Comparison of ENCODE assay signal across 8 cellular contexts in the genomic region with DNA sequence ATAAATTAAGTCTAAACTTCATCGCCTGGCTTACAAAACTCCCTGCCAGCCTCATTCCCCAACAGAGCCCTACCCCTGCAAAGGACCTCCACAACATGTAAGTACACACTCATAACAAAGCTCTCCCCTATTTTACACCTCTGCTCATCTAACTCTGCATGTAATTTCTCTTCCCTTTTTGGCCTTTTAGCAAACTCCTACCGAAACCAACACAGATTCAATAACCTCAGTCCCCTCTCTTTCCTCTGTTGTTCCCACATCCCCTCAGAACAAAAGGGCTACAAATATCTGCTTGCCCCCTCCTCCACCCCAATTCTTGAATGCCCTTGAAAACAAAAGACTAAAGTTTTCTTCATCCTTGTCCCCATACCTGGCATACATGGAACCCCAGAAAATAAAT. TPM values are rescaled to one million over a fixed set of nuclear protein-coding genes. Genes with fewer than 3 reads are reported as not detected.
DNase-seq lines count a peak whose midpoint lies in the region; ATAC-seq and TF ChIP-seq lines count a peak whose summit lies in the region.

No MANE protein-coding gene starts in this region.

- peaks cover 25 to 59% (median 54%) of the 10 kb centered on the region in 7 donors for H3K4me1 Mint-ChIP-seq in naive thymus-derived CD4-positive, alpha-beta T cell

- H3K79me2 ChIP-seq in mammary epithelial cell (ENCODE audit: insufficient read depth, low read length), result peaks cover 29% of the 10 kb centered on the region

- peak overlapping the region; percentile 88 to 98 (median 92) for H3K4me3 Mint-ChIP-seq in naive thymus-derived CD4-positive, alpha-beta T cell

- intact Hi-C loops in mammary epithelial cell (cut with micrococcal nuclease), result loop anchor here (2.0 kb wide), 1 partner anchor 77 kb away; no protein-coding TSS in a partner anchor
- intact Hi-C loops in naive thymus-derived CD4-positive, alpha-beta T cell (cut with micrococcal nuclease), result loop anchor here (2.0 to 10.0 kb wide), 5 partner anchors 21 to 992 kb away; a partner anchor contains a TSS

- no peaks in the 10 kb centered on the region for H4K20me1 ChIP-seq in mammary epithelial cell (ENCODE audit: insufficient read depth, low read length)

- no peak for TF ChIP-seq CTCF in BJ (IDR thresholded peaks at IDR 0.05; ENCODE audit: insufficient read depth, low read depth, low read length)
- TF ChIP-seq CTCF in mammary epithelial cell (conservative IDR thresholded peaks at IDR 0.05 in 1 of 2, IDR thresholded peaks at IDR 0.05 in 1 of 2; ENCODE audit: extremely low read depth in 1 of 2, insufficient read depth in 1 of 2, low read depth in 1 of 2, low read length in 2 of 2), result no peak

- H3K36me3 Mint-ChIP-seq in naive thymus-derived CD4-positive, alpha-beta T cell, result peaks cover 4 to 36% (median 22%) of the 10 kb centered on the region in 5 donors

- BruUV-seq in mammary epithelial cell (replicated peaks; lab: Mats Ljungman, UMichigan), result no TSS peak

- in situ Hi-C loops in mammary epithelial cell (cut with MboI; ENCODE audit: low sequenced_read_pairs in 2 of 2), result loop anchor here in 1 of 2 donors (5.0 kb wide), 1 partner anchor 82 kb away; a partner anchor contains a TSS

- DNase-seq in BJ (ENCODE audit: low read depth) (no peak), mammary epithelial cell (no peak), COLO829 (ENCODE audit: low spot score) (no peak)
- peak in 1 of 9 donors; percentile 3 for DNase-seq in naive thymus-derived CD4-positive, alpha-beta T cell

- peak overlapping the region; percentile 78 to 96 (median 92) for H3K27ac Mint-ChIP-seq in naive thymus-derived CD4-positive, alpha-beta T cell

- POLR2A ChIA-PET in BJ (lab: Charles Lee), result no interaction called here
- POLR2A ChIA-PET in naive thymus-derived CD4-positive, alpha-beta T cell (lab: Charles Lee), result interaction anchor here (0.8 to 1.6 kb wide), 9 partner anchors 58 to 1186 kb away, joined by 3 to 8 read pairs (median 3); no protein-coding TSS in a partner anchor

- peak overlapping the region; percentile 79 for H3K4me3 ChIP-seq in BJ (ENCODE audit: low read depth, low read length)
- H3K4me3 ChIP-seq in HUES6 (ENCODE audit: low read depth, low read length), result peak overlapping the region; percentile 77
- peak overlapping the region; percentile 63 to 96 (median 94) for H3K4me3 ChIP-seq in mammary epithelial cell (replicated peaks in 1 of 3; ENCODE audit: insufficient read depth in 1 of 3, low read depth in 2 of 3, low read length in 3 of 3)
- H3K4me3 ChIP-seq in naive thymus-derived CD4-positive, alpha-beta T cell (ENCODE audit: low read length), result peak overlapping the region; percentile 91

- peak overlapping the region; percentile 100 for H2AFZ ChIP-seq in mammary epithelial cell (ENCODE audit: low read depth, low read length)

- dilution Hi-C loops in mammary epithelial cell (cut with HindIII; ENCODE audit: low sequenced_read_pairs), result loop anchor here (5.0 kb wide), 1 partner anchor 83 kb away; no protein-coding TSS in a partner anchor

- H3K36me3 ChIP-seq in BJ (ENCODE audit: control insufficient read depth, insufficient read depth, low read length) (no peaks in the 10 kb centered on the region; the same call in 1 of the 2 replicates), HUES6 (ENCODE audit: control insufficient read depth, insufficient read depth, low read length) (peaks cover 11% of the 10 kb centered on the region), mammary epithelial cell (ENCODE audit: insufficient read depth, low read length) (no peaks in the 10 kb centered on the region)
- H3K36me3 ChIP-seq in naive thymus-derived CD4-positive, alpha-beta T cell (ENCODE audit: control insufficient read depth in 2 of 3, insufficient read depth in 3 of 3, low read length in 3 of 3), result peaks cover 0 to 27% (median 0%) of the 10 kb centered on the region in 3 experiments

- peaks cover 0 to 5% (median 0%) of the 10 kb centered on the region in 11 donors for H3K9me3 Mint-ChIP-seq in naive thymus-derived CD4-positive, alpha-beta T cell

- H3K27me3 Mint-ChIP-seq in naive thymus-derived CD4-positive, alpha-beta T cell, result no peaks in the 10 kb centered on the region

- ATAC-seq in naive thymus-derived CD4-positive, alpha-beta T cell, result no peak
- no peak for ATAC-seq in GM21576 (IDR thresholded peaks at IDR 0.05; ENCODE audit: unreplicated experiment)
- ATAC-seq in HG02938 (IDR thresholded peaks at IDR 0.05; ENCODE audit: unreplicated experiment), result no peak
- no peak for ATAC-seq in HG03159 (IDR thresholded peaks at IDR 0.05; ENCODE audit: unreplicated experiment)

- H3K9me3 ChIP-seq in HUES6 (ENCODE audit: control insufficient read depth, insufficient read depth, low read depth, low read length), result peaks cover 3% of the 10 kb centered on the region; the same call in 1 of the 2 replicates
- H3K9me3 ChIP-seq in mammary epithelial cell (replicated peaks; ENCODE audit: insufficient read depth, low read length), result no peaks in the 10 kb centered on the region
- H3K9me3 ChIP-seq in naive thymus-derived CD4-positive, alpha-beta T cell (ENCODE audit: control insufficient read depth in 2 of 3, low read length in 3 of 3), result no peaks in the 10 kb centered on the region

- no peaks in the 10 kb centered on the region for H3K27me3 ChIP-seq in BJ (ENCODE audit: control insufficient read depth, insufficient read depth, low read length)
- no peaks in the 10 kb centered on the region for H3K27me3 ChIP-seq in HUES6 (ENCODE audit: control insufficient read depth, insufficient read depth, low read length)
- no peaks in the 10 kb centered on the region for H3K27me3 ChIP-seq in mammary epithelial cell (ENCODE audit: insufficient read depth, low read length)
- H3K27me3 ChIP-seq in naive thymus-derived CD4-positive, alpha-beta T cell (ENCODE audit: control insufficient read depth in 2 of 2, insufficient read depth in 2 of 2, low read length in 2 of 2), result no peaks in the 10 kb centered on the region

- H3K9ac ChIP-seq in HUES6 (ENCODE audit: low read length) (peak overlapping the region; percentile 56), mammary epithelial cell (ENCODE audit: insufficient read depth, low read length) (peak overlapping the region; percentile 95)

- peak overlapping the region; percentile 92 for H3K4me2 ChIP-seq in mammary epithelial cell (ENCODE audit: insufficient read depth, low read depth, low read length)

- CTCF ChIA-PET in BJ (lab: Yijun Ruan, JAX) (interaction anchor here (0.7 to 1.5 kb wide), 4 partner anchors 18 to 86 kb away, joined by 3 to 5 read pairs (median 4); no protein-coding TSS in a partner anchor), mammary epithelial cell (lab: Charles Lee; ENCODE audit: low non-redundant PET) (interaction anchor here (1.1 kb wide), 1 partner anchor 78 kb away, joined by 3 read pairs; no protein-coding TSS in a partner anchor)
- CTCF ChIA-PET in naive thymus-derived CD4-positive, alpha-beta T cell (lab: Charles Lee), result no interaction called here

- 56% methylated on average over 2 of the region's 2 CpGs for WGBS in mammary epithelial cell (ENCODE audit: low coverage, missing lambda C conversion rate)

- H3K27ac ChIP-seq in HUES6 (ENCODE audit: low read depth, low read length) (peak overlapping the region; percentile 32; the same call in 1 of the 2 replicates), mammary epithelial cell (ENCODE audit: insufficient read depth, low read depth, low read length) (peak overlapping the region; percentile 82)
- H3K27ac ChIP-seq in naive thymus-derived CD4-positive, alpha-beta T cell (ENCODE audit: low read depth, low read length), result peak overlapping the region; percentile 86

- H3K4me1 ChIP-seq in HUES6 (ENCODE audit: control insufficient read depth, insufficient read depth, low read length), result peaks cover 5% of the 10 kb centered on the region; the same call in 1 of the 2 replicates
- H3K4me1 ChIP-seq in mammary epithelial cell (ENCODE audit: insufficient read depth, low read length), result peaks cover 13% of the 10 kb centered on the region
- peaks cover 8 to 15% of the 10 kb centered on the region in 2 donors for H3K4me1 ChIP-seq in naive thymus-derived CD4-positive, alpha-beta T cell (ENCODE audit: control insufficient read depth in 2 of 2, insufficient read depth in 2 of 2, low read length in 2 of 2)

RNA-seq across cellular contexts. Expression of a gene that starts 0.7 kb away (rescaled TPM):
- polyA plus RNA-seq in BJ (2011; rRNA removed) (69.4 and 87.3 TPM in 2 replicates), mammary epithelial cell (42.9 TPM)
- 43.8 and 81.0 TPM in 2 replicates for polyA minus RNA-seq in BJ (2011; rRNA and poly(A)+ RNA removed)
- total RNA-seq in mammary epithelial cell, result 10 to 100 TPM; 36.4 to 41.7 TPM
- 43.0 TPM for polyA minus RNA-seq in mammary epithelial cell
- 10 to 100 TPM; 20.2 to 50.7 (median 40.6) TPM for total RNA-seq in naive thymus-derived CD4-positive, alpha-beta T cell
- polyA plus RNA-seq in naive thymus-derived CD4-positive, alpha-beta T cell, result 100 to 1,000 TPM; 108 to 127 TPM

RNA-seq across cellular contexts. Expression of a gene that starts 26.5 kb away (rescaled TPM):
- polyA plus RNA-seq in BJ (2011; rRNA removed) (14.1 and 22.7 TPM in 2 replicates), mammary epithelial cell (10.0 TPM)
- 11.6 and 21.5 TPM in 2 replicates for polyA minus RNA-seq in BJ (2011; rRNA and poly(A)+ RNA removed)
- total RNA-seq in mammary epithelial cell, result 10 to 100 TPM in 1 of 2 donors, 1 to 10 TPM in 1; 4.2 to 17.5 TPM
- polyA minus RNA-seq in mammary epithelial cell, result 10.5 TPM
- 10 to 100 TPM in 2 of 5 experiments, 1 to 10 TPM in 3; 1.6 to 15.7 (median 5.0) TPM for total RNA-seq in naive thymus-derived CD4-positive, alpha-beta T cell
- not detected for polyA plus RNA-seq in naive thymus-derived CD4-positive, alpha-beta T cell

Comparison
In these comparisons a context has a peak if more than half of its experiments do, and no peak if none do; other contexts are left out.
1. H3K27ac ChIP-seq: peak in every context shown above with its lines; median percentile 86 in naive thymus-derived CD4-positive, alpha-beta T cell; 82 in mammary epithelial cell; 32 in HUES6.
2. RNA of a gene that starts 26.5 kb away (polyA plus RNA-seq): 14.1 to 22.7 TPM in BJ and 10.0 TPM in mammary epithelial cell (single experiment); not detected in naive thymus-derived CD4-positive, alpha-beta T cell; every median in the first group is over 10 times any median in the second.
3. Peak in every context shown above with its lines, with median percentiles within 50 percentile points of each other: H3K4me3 ChIP-seq.